1 cellular context compared by ENCODE assay signal in genomic region chr16:67391424-67392300, GRCh38.
TF ChIP-seq lines count a peak whose summit lies in the region.

No MANE protein-coding gene starts in this region.

TF ChIP-seq in HepG2, 621 proteins besides CTCF, POLR2A, EP300 and RAD21:
- peak; percentile 44; the same call in 1 of the 2 replicates for TF ChIP-seq RFX1 (IDR thresholded peaks at IDR 0.05)
- TF ChIP-seq, protein P1, sequence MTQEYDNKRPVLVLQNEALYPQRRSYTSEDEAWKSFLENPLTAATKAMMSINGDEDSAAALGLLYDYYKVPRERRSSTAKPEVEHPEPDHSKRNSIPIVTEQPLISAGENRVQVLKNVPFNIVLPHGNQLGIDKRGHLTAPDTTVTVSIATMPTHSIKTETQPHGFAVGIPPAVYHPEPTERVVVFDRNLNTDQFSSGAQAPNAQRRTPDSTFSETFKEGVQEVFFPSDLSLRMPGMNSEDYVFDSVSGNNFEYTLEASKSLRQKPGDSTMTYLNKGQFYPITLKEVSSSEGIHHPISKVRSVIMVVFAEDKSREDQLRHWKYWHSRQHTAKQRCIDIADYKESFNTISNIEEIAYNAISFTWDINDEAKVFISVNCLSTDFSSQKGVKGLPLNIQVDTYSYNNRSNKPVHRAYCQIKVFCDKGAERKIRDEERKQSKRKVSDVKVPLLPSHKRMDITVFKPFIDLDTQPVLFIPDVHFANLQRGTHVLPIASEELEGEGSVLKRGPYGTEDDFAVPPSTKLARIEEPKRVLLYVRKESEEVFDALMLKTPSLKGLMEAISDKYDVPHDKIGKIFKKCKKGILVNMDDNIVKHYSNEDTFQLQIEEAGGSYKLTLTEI (CRISPR knock-in tag; conservative IDR thresholded peaks at IDR 0.05): no peak
- no peak for TF ChIP-seq ZNF773 (CRISPR knock-in tag; IDR thresholded peaks at IDR 0.05; ENCODE audit: borderline replicate concordance)
- TF ChIP-seq HNF1A (IDR thresholded peaks at IDR 0.05; ENCODE audit: low read depth): no peak
- TF ChIP-seq HNF1A (CRISPR knock-in tag; IDR thresholded peaks at IDR 0.05; ENCODE audit: borderline replicate concordance): 0 out of 2 replicates have a peak, but pooled peaks have one; percentile 24
- TF ChIP-seq GTF3A (CRISPR knock-in tag; conservative IDR thresholded peaks at IDR 0.05): 0 out of 2 replicates have a peak, but pooled peaks have one; percentile 33
- TF ChIP-seq PCBP1 (IDR thresholded peaks at IDR 0.05; ENCODE audit: borderline replicate concordance, low read depth, low read length): 0 out of 2 replicates have a peak, but pooled peaks have one; percentile 18
- no peak for TF ChIP-seq SMYD3 (CRISPR knock-in tag; IDR thresholded peaks at IDR 0.05)
- TF ChIP-seq NFYB (CRISPR knock-in tag; IDR thresholded peaks at IDR 0.05): no peak
TF ChIP-seq in HepG2: peak in this region for 4.
